ENCODE assay signal across 8 cellular contexts in the genomic region with DNA sequence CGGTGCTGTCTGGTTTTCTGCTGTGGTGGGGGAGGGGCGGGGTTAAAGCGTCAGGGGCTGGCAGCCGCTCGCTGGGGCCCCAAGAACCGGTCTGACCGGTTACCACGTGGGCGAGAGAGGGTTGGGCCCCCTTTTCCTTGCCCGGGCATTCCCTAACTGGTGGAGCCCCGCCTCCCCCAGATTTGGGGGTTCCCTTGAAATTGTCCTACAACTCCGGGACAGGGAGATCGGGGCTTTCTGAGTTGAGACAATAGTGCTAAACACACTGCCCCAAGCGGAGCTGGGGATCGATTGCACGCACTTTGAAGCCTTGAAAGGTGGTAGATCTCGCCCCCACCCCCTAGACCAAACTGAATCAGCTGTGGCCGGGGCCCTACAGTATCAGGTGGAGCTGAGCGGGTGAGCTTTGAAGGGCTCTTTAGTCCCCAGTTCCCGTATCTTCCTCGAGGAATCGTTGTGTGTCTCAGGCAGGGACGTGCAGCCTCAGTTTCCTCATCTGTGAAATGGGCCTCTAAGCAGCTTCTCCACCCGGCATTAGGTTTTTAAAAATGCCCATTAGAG. TPM values are rescaled to one million over a fixed set of nuclear protein-coding genes. Genes with fewer than 3 reads are reported as not detected.
DNase-seq lines count a peak whose midpoint lies in the region; ATAC-seq, FAIRE-seq and TF ChIP-seq lines count a peak whose summit lies in the region.

No MANE protein-coding gene starts in this region.

- peak; percentile 23 to 47 for TF ChIP-seq CTCF in endothelial cell of umbilical vein (IDR thresholded peaks at IDR 0.05; ENCODE audit: extremely low read depth in 1 of 2, insufficient read depth in 1 of 2, low read depth in 1 of 2, low read length in 2 of 2)

- intact Hi-C loops in endothelial cell of umbilical vein (cut with micrococcal nuclease): loop anchor here (1.0 to 5.0 kb wide), 5 partner anchors 8 to 577 kb away; no protein-coding TSS in a partner anchor

- no peaks in the 10 kb centered on the region for H3K27me3 Mint-ChIP-seq in stimulated activated naive CD8-positive, alpha-beta T cell treated with anti-CD3 and anti-CD28 coated beads, Interleukin-15, amount 100 ng/mL, for 72 hours

- H4K20me1 ChIP-seq in endothelial cell of umbilical vein (replicated peaks; ENCODE audit: control insufficient read depth, extremely low read depth, insufficient read depth, low read length): no peaks in the 10 kb centered on the region

- H3K4me2 ChIP-seq in endothelial cell of umbilical vein (ENCODE audit: insufficient read depth, low read length): peak overlapping the region; percentile 87

- H3K9me3 Mint-ChIP-seq in stimulated activated naive CD8-positive, alpha-beta T cell treated with anti-CD3 and anti-CD28 coated beads, Interleukin-15, amount 100 ng/mL, for 72 hours: no peaks in the 10 kb centered on the region

- H3K9me1 ChIP-seq in endothelial cell of umbilical vein (replicated peaks; ENCODE audit: control insufficient read depth, extremely low read depth, insufficient read depth, low read length): no peaks in the 10 kb centered on the region

- H3K27ac Mint-ChIP-seq in stimulated activated naive CD8-positive, alpha-beta T cell treated with anti-CD3 and anti-CD28 coated beads, Interleukin-15, amount 100 ng/mL, for 72 hours: peak overlapping the region; percentile 96 to 97

- peak overlapping the region; percentile 97 for H3K9ac ChIP-seq in endothelial cell of umbilical vein (replicated peaks; ENCODE audit: extremely low read depth, insufficient read depth, low read length)

- ATAC-seq in stimulated activated naive CD8-positive, alpha-beta T cell treated with anti-CD3 and anti-CD28 coated beads, Interleukin-15, amount 100 ng/mL, for 72 hours: peak; percentile 60
- no peak for ATAC-seq in HG03045 (IDR thresholded peaks at IDR 0.05; ENCODE audit: unreplicated experiment)

- POLR2A ChIA-PET in endothelial cell of umbilical vein (lab: Charles Lee): interaction anchor here (1.2 to 1.8 kb wide), 4 partner anchors 9 to 108 kb away, joined by 3 to 21 read pairs (median 6); no protein-coding TSS in a partner anchor

- CTCF ChIA-PET in endothelial cell of umbilical vein (lab: Charles Lee): interaction anchor here (1.1 to 2.4 kb wide), 13 partner anchors 9 to 177 kb away, joined by 3 to 24 read pairs (median 6); a partner anchor contains a TSS

- dilution Hi-C loops in endothelial cell of umbilical vein (cut with MboI; ENCODE audit: extremely low pct_ligation_motif_present, low sequenced_read_pairs): no loop called here

- no peaks in the 10 kb centered on the region for H3K9me3 ChIP-seq in endothelial cell of umbilical vein (replicated peaks; ENCODE audit: control insufficient read depth, insufficient read depth, low read length)
- H3K9me3 ChIP-seq in muscle layer of duodenum (ENCODE audit: control insufficient read depth in 1 of 2, low read length in 2 of 2): no peaks in the 10 kb centered on the region

- H3K4me1 Mint-ChIP-seq in stimulated activated naive CD8-positive, alpha-beta T cell treated with anti-CD3 and anti-CD28 coated beads, Interleukin-15, amount 100 ng/mL, for 72 hours: peaks cover 48% of the 10 kb centered on the region

- DNase-seq in NK-92 treated with Interleukin-12 subunit alpha and Interleukin-12 subunit beta, amount 100 ng/mL, for 24 hours (lab: John Stamatoyannopoulos, UW): peak; percentile 68
- no peak for DNase-seq in NK-92 (lab: John Stamatoyannopoulos, UW; ENCODE audit: unreplicated experiment)
- peak; percentile 87 for DNase-seq in NCI-H748 (lab: John Stamatoyannopoulos, UW; ENCODE audit: unreplicated experiment)
- peak; percentile 70 for DNase-seq in activated CD8-positive, alpha-beta memory T cell treated with anti-CD3 and anti-CD28 coated beads, Interleukin-2, amount 50 U/mL, for 1 hour (ENCODE audit: extremely low read depth)
- DNase-seq in endothelial cell of umbilical vein (ENCODE audit: low read depth, low spot score): peak; percentile 62
- DNase-seq in stimulated activated naive CD8-positive, alpha-beta T cell treated with anti-CD3 and anti-CD28 coated beads, Interleukin-15, amount 100 ng/mL, for 72 hours: peak; percentile 87 to 95

- H3K79me2 ChIP-seq in endothelial cell of umbilical vein (ENCODE audit: control insufficient read depth, insufficient read depth, low read length): peaks cover 39% of the 10 kb centered on the region

- TF ChIP-seq POLR2A in endothelial cell of umbilical vein (IDR thresholded peaks at IDR 0.05; ENCODE audit: low read depth, low read length): no peak

- H2AFZ ChIP-seq in endothelial cell of umbilical vein (ENCODE audit: low read depth, low read length): no peak overlapping the region

- BruUV-seq in endothelial cell of umbilical vein (replicated peaks; lab: Mats Ljungman, UMichigan): no TSS peak

- peak overlapping the region; percentile 96 for H3K27ac ChIP-seq in endothelial cell of umbilical vein (ENCODE audit: insufficient read depth, low read depth, low read length)
- H3K27ac ChIP-seq in muscle layer of duodenum (ENCODE audit: low read length): peak overlapping the region; percentile 99

- H3K4me3 ChIP-seq in endothelial cell of umbilical vein (replicated peaks in 1 of 3; ENCODE audit: insufficient read depth in 1 of 3, low read depth in 1 of 3, low read length in 3 of 3) (peak overlapping the region; percentile 62 to 97 (median 67)), muscle layer of duodenum (ENCODE audit: low read depth in 1 of 2, low read length in 2 of 2) (peak overlapping the region; percentile 82 to 97)

- peaks cover 27% of the 10 kb centered on the region for H3K4me1 ChIP-seq in endothelial cell of umbilical vein (ENCODE audit: control insufficient read depth, extremely low read depth, insufficient read depth, low read length)
- peaks cover 0 to 9% of the 10 kb centered on the region in 2 donors for H3K4me1 ChIP-seq in muscle layer of duodenum (ENCODE audit: control insufficient read depth in 1 of 2, insufficient read depth in 2 of 2, low read length in 2 of 2)

- H3K27me3 ChIP-seq in endothelial cell of umbilical vein (ENCODE audit: control insufficient read depth in 2 of 2, insufficient read depth in 2 of 2, low read length in 2 of 2) (no peaks in the 10 kb centered on the region), muscle layer of duodenum (ENCODE audit: low read depth, low read length) (no peaks in the 10 kb centered on the region)

- FAIRE-seq in endothelial cell of umbilical vein (lab: Jason Lieb, UNC): peak; percentile 70

- peak overlapping the region; percentile 93 to 97 for H3K4me3 Mint-ChIP-seq in stimulated activated naive CD8-positive, alpha-beta T cell treated with anti-CD3 and anti-CD28 coated beads, Interleukin-15, amount 100 ng/mL, for 72 hours

- H3K36me3 ChIP-seq in endothelial cell of umbilical vein (ENCODE audit: control insufficient read depth in 2 of 2, extremely low read depth in 1 of 2, insufficient read depth in 2 of 2, low read length in 2 of 2) (no peaks in the 10 kb centered on the region), muscle layer of duodenum (ENCODE audit: control insufficient read depth in 1 of 2, insufficient read depth in 2 of 2, low read length in 2 of 2) (peaks cover 0 to 8% of the 10 kb centered on the region in 2 donors)

RNA-seq across cellular contexts. Expression of a gene that starts 4.8 kb away (rescaled TPM):
- 81.6 and 97.0 TPM in 2 replicates for total RNA-seq in endothelial cell of umbilical vein
- 55.2 and 60.6 TPM in 2 replicates for polyA plus RNA-seq in endothelial cell of umbilical vein
- polyA plus RNA-seq in endothelial cell of umbilical vein (2011; cell fraction: cytosol; rRNA removed): 36.0 and 59.9 TPM in 2 replicates
- polyA plus RNA-seq in endothelial cell of umbilical vein (2011; cell fraction: nucleus; rRNA removed): 82.2 and 90.1 TPM in 2 replicates
- polyA plus RNA-seq in endothelial cell of umbilical vein (2012): 45.4 and 53.7 TPM in 2 replicates
- polyA minus RNA-seq in endothelial cell of umbilical vein: 12.2 and 13.6 TPM in 2 replicates
- polyA minus RNA-seq in endothelial cell of umbilical vein (2011; cell fraction: cytosol; rRNA and poly(A)+ RNA removed): 37.5 TPM
- polyA minus RNA-seq in endothelial cell of umbilical vein (2011; cell fraction: nucleus; rRNA and poly(A)+ RNA removed): 15.8 and 48.0 TPM in 2 replicates

RNA-seq across cellular contexts. Expression of a gene that starts 4.8 kb away (rescaled TPM):
- 63.1 and 67.9 TPM in 2 replicates for total RNA-seq in endothelial cell of umbilical vein
- polyA plus RNA-seq in endothelial cell of umbilical vein: 89.6 and 91.6 TPM in 2 replicates
- 73.4 and 87.2 TPM in 2 replicates for polyA plus RNA-seq in endothelial cell of umbilical vein (2011; cell fraction: cytosol; rRNA removed)
- polyA plus RNA-seq in endothelial cell of umbilical vein (2011; cell fraction: nucleus; rRNA removed): 114 and 131 TPM in 2 replicates
- 49.2 and 49.9 TPM in 2 replicates for polyA plus RNA-seq in endothelial cell of umbilical vein (2012)
- 48.5 and 105 TPM in 2 replicates for polyA minus RNA-seq in endothelial cell of umbilical vein
- 46.1 TPM for polyA minus RNA-seq in endothelial cell of umbilical vein (2011; cell fraction: cytosol; rRNA and poly(A)+ RNA removed)
- polyA minus RNA-seq in endothelial cell of umbilical vein (2011; cell fraction: nucleus; rRNA and poly(A)+ RNA removed): 14.1 and 22.6 TPM in 2 replicates

RNA-seq across cellular contexts. Expression of a gene that starts 36.9 kb away (rescaled TPM):
- total RNA-seq in endothelial cell of umbilical vein: 95.4 and 97.6 TPM in 2 replicates
- polyA plus RNA-seq in endothelial cell of umbilical vein: 120 and 198 TPM in 2 replicates
- polyA plus RNA-seq in endothelial cell of umbilical vein (2011; cell fraction: cytosol; rRNA removed): 80.0 and 100 TPM in 2 replicates
- polyA plus RNA-seq in endothelial cell of umbilical vein (2011; cell fraction: nucleus; rRNA removed): 54.7 and 78.0 TPM in 2 replicates
- polyA plus RNA-seq in endothelial cell of umbilical vein (2012): 38.9 and 59.8 TPM in 2 replicates
- 80.5 and 91.7 TPM in 2 replicates for polyA minus RNA-seq in endothelial cell of umbilical vein
- 98.0 TPM for polyA minus RNA-seq in endothelial cell of umbilical vein (2011; cell fraction: cytosol; rRNA and poly(A)+ RNA removed)
- 19.5 and 40.5 TPM in 2 replicates for polyA minus RNA-seq in endothelial cell of umbilical vein (2011; cell fraction: nucleus; rRNA and poly(A)+ RNA removed)

RNA-seq across cellular contexts. Expression of a gene that starts 38.5 kb away (rescaled TPM):
- 42.2 and 53.0 TPM in 2 replicates for total RNA-seq in endothelial cell of umbilical vein
- polyA plus RNA-seq in endothelial cell of umbilical vein: 46.3 and 60.5 TPM in 2 replicates
- polyA plus RNA-seq in endothelial cell of umbilical vein (2011; cell fraction: cytosol; rRNA removed): 25.5 and 32.2 TPM in 2 replicates
- 235 and 243 TPM in 2 replicates for polyA plus RNA-seq in endothelial cell of umbilical vein (2011; cell fraction: nucleus; rRNA removed)
- polyA plus RNA-seq in endothelial cell of umbilical vein (2012): 39.6 and 42.8 TPM in 2 replicates
- 26.5 and 37.9 TPM in 2 replicates for polyA minus RNA-seq in endothelial cell of umbilical vein
- polyA minus RNA-seq in endothelial cell of umbilical vein (2011; cell fraction: cytosol; rRNA and poly(A)+ RNA removed): 37.0 TPM
- polyA minus RNA-seq in endothelial cell of umbilical vein (2011; cell fraction: nucleus; rRNA and poly(A)+ RNA removed): 27.6 and 47.5 TPM in 2 replicates

RNA-seq across cellular contexts. Expression of a gene that starts 52.3 kb away (rescaled TPM):
- total RNA-seq in endothelial cell of umbilical vein: 74.4 and 91.5 TPM in 2 replicates
- 87.3 and 141 TPM in 2 replicates for polyA plus RNA-seq in endothelial cell of umbilical vein
- polyA plus RNA-seq in endothelial cell of umbilical vein (2011; cell fraction: cytosol; rRNA removed): 40.8 and 60.9 TPM in 2 replicates
- polyA plus RNA-seq in endothelial cell of umbilical vein (2011; cell fraction: nucleus; rRNA removed): 42.5 and 44.4 TPM in 2 replicates
- polyA plus RNA-seq in endothelial cell of umbilical vein (2012): 47.3 and 75.1 TPM in 2 replicates
- 16.2 and 18.2 TPM in 2 replicates for polyA minus RNA-seq in endothelial cell of umbilical vein
- not detected for polyA minus RNA-seq in endothelial cell of umbilical vein (2011; cell fraction: cytosol; rRNA and poly(A)+ RNA removed)
- 9.0 and 18.8 TPM in 2 replicates for polyA minus RNA-seq in endothelial cell of umbilical vein (2011; cell fraction: nucleus; rRNA and poly(A)+ RNA removed)
